8 cellular contexts compared by ENCODE assay signal in genomic region chr14:80930836-80931389, GRCh38. TPM values are rescaled to one million over a fixed set of nuclear protein-coding genes. Genes with fewer than 3 reads are reported as not detected.
A peak's percentile ranks its signal among the peaks of the same experiment; 100 is the strongest.
DNase-seq lines count a peak whose midpoint lies in the region; ATAC-seq and TF ChIP-seq lines count a peak whose summit lies in the region.

No MANE protein-coding gene starts in this region.

- H3K27ac ChIP-seq in KOPT-K1 (ENCODE audit: low read depth, low read length, poor library complexity, severe bottlenecking) (peak overlapping the region; percentile 47), uterus (no peak overlapping the region)

- in situ Hi-C loops in GM13977 (cut with MboI; ENCODE audit: low pct_unique_long_range_greater_than_20kb, low sequenced_read_pairs, unreplicated experiment), result no loop called here

- peak; percentile 98 for ATAC-seq in GM21825 (IDR thresholded peaks at IDR 0.05; ENCODE audit: unreplicated experiment)

- TF ChIP-seq POLR2A in uterus (IDR thresholded peaks at IDR 0.05), result no peak

- peak; percentile 48 for DNase-seq in GM13977 (ENCODE audit: low spot score)
- DNase-seq in activated CD4-positive, alpha-beta T cell treated with anti-CD3 and anti-CD28 coated beads, Interleukin-2, amount 50 U/mL, for 1 hour, result peak; percentile 25
- peak; percentile 94 for DNase-seq in kidney epithelial cell (ENCODE audit: low read depth)
- DNase-seq in DMS114 treated with DMSO at 0.1 percent for 48 hours (lab: John Stamatoyannopoulos, UW; ENCODE audit: unreplicated experiment), result no peak
- DNase-seq in uterus, result no peak
- no peak for DNase-seq in cerebellar nuclear complex (lab: John Stamatoyannopoulos, UW)

- H3K9me3 ChIP-seq in KOPT-K1 (ENCODE audit: insufficient read depth, low read length, poor library complexity, severe bottlenecking) (peaks cover 11% of the 10 kb centered on the region), uterus (no peaks in the 10 kb centered on the region)

- H3K36me3 ChIP-seq in KOPT-K1 (ENCODE audit: insufficient read depth, low read length) (peaks cover 11% of the 10 kb centered on the region), kidney epithelial cell (ENCODE audit: control insufficient read depth, insufficient read depth, low read length) (no peaks in the 10 kb centered on the region), uterus (no peaks in the 10 kb centered on the region)

- H3K4me3 ChIP-seq in kidney epithelial cell (ENCODE audit: low read depth, low read length), result no peak overlapping the region
- H3K4me3 ChIP-seq in uterus, result no peak overlapping the region

- H3K27me3 ChIP-seq in kidney epithelial cell (ENCODE audit: control insufficient read depth, insufficient read depth, low read length) (no peaks in the 10 kb centered on the region), uterus (no peaks in the 10 kb centered on the region)

- intact Hi-C loops in uterus (cut with DNase I; ENCODE audit: low total_unique reads), result no loop called here

- no peaks in the 10 kb centered on the region for H3K4me1 ChIP-seq in uterus

- no peak for TF ChIP-seq CTCF in GM13977 (IDR thresholded peaks at IDR 0.05; ENCODE audit: extremely low read depth, insufficient read depth, missing control alignments)
- TF ChIP-seq CTCF in kidney epithelial cell (IDR thresholded peaks at IDR 0.05; ENCODE audit: insufficient read depth, low read length, poor library complexity, severe bottlenecking), result no peak
- TF ChIP-seq CTCF in uterus (IDR thresholded peaks at IDR 0.05), result no peak

RNA-seq across cellular contexts. Expression of gene CEP128, which starts 10.6 kb away (rescaled TPM):
- total RNA-seq in kidney epithelial cell (1.7 and 4.2 TPM in 2 replicates), uterus (10 to 100 TPM in 2 of 4 donors, 1 to 10 TPM in 2; 1.3 to 29.8 (median 11.9) TPM)

RNA-seq across cellular contexts. Expression of gene TSHR, which starts 24.5 kb away (rescaled TPM):
- total RNA-seq in kidney epithelial cell, result not detected in 2 replicates
- total RNA-seq in uterus, result under 1 TPM in 2 of 4 donors, not detected in 2; 0.62 to 0.73 TPM

Comparison
In these comparisons a context has a peak if more than half of its experiments do, and no peak if none do; other contexts are left out.
1. DNase-seq: peak in GM13977 (single experiment), activated CD4-positive, alpha-beta T cell treated with anti-CD3 and anti-CD28 coated beads, Interleukin-2, amount 50 U/mL, for 1 hour (single experiment) and kidney epithelial cell (single experiment); none in DMS114 treated with DMSO at 0.1 percent for 48 hours (single experiment), uterus (0 of 2) and cerebellar nuclear complex (0 of 2).